ENCODE assay signal across 38 cellular contexts in genomic region chr2:41634686-41635085, GRCh38.
"Had no signal": no experiment of that assay in that cellular context is flagged by ENCODE, and none has a peak within 500 bp of the region (broad histone marks: within the 10 kb centered on the region; RNA-seq: fewer than 3 reads in every experiment).

No MANE protein-coding gene starts in this region.

- H3K27ac Mint-ChIP-seq: activated naive CD4-positive, alpha-beta T cell treated with anti-CD3 and anti-CD28 coated beads for 36 hours; activated naive CD4-positive, alpha-beta T cell treated with anti-CD3 and anti-CD28 coated beads, Interleukin-2, amount 10 ng/mL, durations not matched to agents 7 days and 5 days; activated naive CD4-positive, alpha-beta T cell treated with anti-CD3 and anti-CD28 coated beads, Interleukin-2, amount 50 U/mL, for 24 hours; activated naive CD4-positive, alpha-beta T cell treated with anti-CD3 and anti-CD28 coated beads, Interleukin-2, amount 50 U/mL, for 72 hours; activated naive CD8-positive, alpha-beta T cell; activated naive CD8-positive, alpha-beta T cell treated with anti-CD3 and anti-CD28 coated beads for 36 hours; activated naive CD8-positive, alpha-beta T cell treated with anti-CD3 and anti-CD28 coated beads, Interleukin-2, amount 10 ng/mL, durations not matched to agents 7 days and 5 days; activated naive CD8-positive, alpha-beta T cell treated with anti-CD3 and anti-CD28 coated beads, Interleukin-2, amount 50 U/mL, for 24 hours; activated T-cell treated with anti-CD3 and anti-CD28 coated beads, Interleukin-2, amount 50 U/mL, for 24 hours; activated T-cell treated with anti-CD3 and anti-CD28 coated beads, Interleukin-2, amount 50 U/mL, for 72 hours; activated T-helper 1 cell treated with anti-CD3 and anti-CD28 coated beads, Interleukin-12 subunit alpha, Interleukin-12 subunit beta, Interleukin-2, Interleukin-4 antibody, amounts not matched to agents 30 ng/mL and 10 ng/mL and 1 ng/mL, durations not matched to agents 14 hours and 24 hours and 36 hours; activated T-helper 17 cell treated with anti-CD3 and anti-CD28 coated beads, Interleukin-2, amount 50 U/mL, for 72 hours; activated T-helper 2 cell treated with anti-CD3 and anti-CD28 coated beads, Interferon-gamma antibody, Interleukin-2, Interleukin-4, amounts not matched to agents 10 μg/mL and 5 μg/mL and 100 μg/mL, durations not matched to agents 14 hours and 24 hours and 36 hours; brain had no signal

- H3K27me3 Mint-ChIP-seq: activated naive CD4-positive, alpha-beta T cell treated with anti-CD3 and anti-CD28 coated beads, Interleukin-2, amount 10 ng/mL, durations not matched to agents 7 days and 5 days; activated naive CD8-positive, alpha-beta T cell treated with anti-CD3 and anti-CD28 coated beads, Interleukin-2, amount 10 ng/mL, durations not matched to agents 7 days and 5 days; activated T-cell treated with anti-CD3 and anti-CD28 coated beads, Interleukin-2, amount 50 U/mL, for 24 hours had no signal

- H3K4me1 ChIP-seq: adrenal gland, body of pancreas, breast epithelium had no signal

- H3K9me3 ChIP-seq: adrenal gland, ascending aorta, body of pancreas had no signal

- DNase-seq: activated effector memory CD4-positive, alpha-beta T cell treated with anti-CD3 and anti-CD28 coated beads, Interleukin-2, amount 50 U/mL, for 16 hours; activated effector memory CD4-positive, alpha-beta T cell treated with Interleukin-2 at 50 U/mL for 16 hours; activated gamma-delta T cell; activated gamma-delta T cell treated with Interleukin-2 at 50 U/mL for 16 hours; activated naive CD4-positive, alpha-beta T cell; activated naive CD4-positive, alpha-beta T cell treated with anti-CD3 and anti-CD28 coated beads for 36 hours; activated naive CD4-positive, alpha-beta T cell treated with anti-CD3 and anti-CD28 coated beads, Interleukin-2, amount 10 ng/mL, durations not matched to agents 7 days and 5 days; activated naive CD4-positive, alpha-beta T cell treated with anti-CD3 and anti-CD28 coated beads, Interleukin-2, amount 50 U/mL, for 16 hours; activated naive CD4-positive, alpha-beta T cell treated with Interleukin-2 at 50 U/mL for 16 hours; activated naive CD8-positive, alpha-beta T cell treated with anti-CD3 and anti-CD28 coated beads for 36 hours; activated naive CD8-positive, alpha-beta T cell treated with anti-CD3 and anti-CD28 coated beads, Interleukin-2, amount 10 ng/mL, durations not matched to agents 7 days and 5 days; activated naive CD8-positive, alpha-beta T cell treated with anti-CD3 and anti-CD28 coated beads, Interleukin-2, amount 50 U/mL, for 24 hours; activated T-cell treated with anti-CD3 and anti-CD28 coated beads, Interleukin-2, amount 50 U/mL, for 1 hour; activated T-cell treated with anti-CD3 and anti-CD28 coated beads, Interleukin-2, amount 50 U/mL, for 24 hours; activated T-cell treated with anti-CD3 and anti-CD28 coated beads, Interleukin-2, amount 50 U/mL, for 4 hours; activated T-cell treated with anti-CD3 and anti-CD28 coated beads, Interleukin-2, amount 50 U/mL, for 48 hours; activated T-cell treated with anti-CD3 and anti-CD28 coated beads, Interleukin-2, amount 50 U/mL, for 72 hours; adrenal gland; amniotic stem cell; amygdala; anterior cingulate cortex; aorta; body of pancreas; brain microvascular endothelial cell; caudate nucleus; central memory CD4-positive, alpha-beta T cell; cerebellar nuclear complex had no signal

- H3K27me3 ChIP-seq: adrenal gland, ascending aorta, body of pancreas, brain microvascular endothelial cell, breast epithelium, cardiac muscle cell had no signal

- H3K36me3 ChIP-seq: adrenal gland, ascending aorta, brain microvascular endothelial cell, breast epithelium, cardiac muscle cell had no signal

- H3K4me1 Mint-ChIP-seq: activated naive CD4-positive, alpha-beta T cell treated with anti-CD3 and anti-CD28 coated beads, Interleukin-2, amount 10 ng/mL, durations not matched to agents 7 days and 5 days; activated naive CD4-positive, alpha-beta T cell treated with anti-CD3 and anti-CD28 coated beads, Interleukin-2, amount 50 U/mL, for 24 hours; activated naive CD8-positive, alpha-beta T cell treated with anti-CD3 and anti-CD28 coated beads for 36 hours; activated naive CD8-positive, alpha-beta T cell treated with anti-CD3 and anti-CD28 coated beads, Interleukin-2, amount 10 ng/mL, durations not matched to agents 7 days and 5 days; activated naive CD8-positive, alpha-beta T cell treated with anti-CD3 and anti-CD28 coated beads, Interleukin-2, amount 50 U/mL, for 24 hours; activated T-helper 17 cell treated with anti-CD3 and anti-CD28 coated beads, Interleukin-2, amount 50 U/mL, for 72 hours; brain; central memory CD8-positive, alpha-beta T cell had no signal

- H3K27ac ChIP-seq: adrenal gland, ascending aorta, body of pancreas, brain microvascular endothelial cell, breast epithelium, cardiac muscle cell had no signal

- H3K4me3 ChIP-seq: adrenal gland, ascending aorta, body of pancreas, breast epithelium, cardiac muscle cell had no signal

- H3K36me3 Mint-ChIP-seq: activated naive CD4-positive, alpha-beta T cell treated with anti-CD3 and anti-CD28 coated beads, Interleukin-2, amount 10 ng/mL, durations not matched to agents 7 days and 5 days; activated naive CD4-positive, alpha-beta T cell treated with anti-CD3 and anti-CD28 coated beads, Interleukin-2, amount 50 U/mL, for 24 hours; activated naive CD8-positive, alpha-beta T cell; activated naive CD8-positive, alpha-beta T cell treated with anti-CD3 and anti-CD28 coated beads for 36 hours; activated naive CD8-positive, alpha-beta T cell treated with anti-CD3 and anti-CD28 coated beads, Interleukin-2, amount 10 ng/mL, durations not matched to agents 7 days and 5 days; brain had no signal

- H3K9me3 Mint-ChIP-seq: activated naive CD4-positive, alpha-beta T cell treated with anti-CD3 and anti-CD28 coated beads for 36 hours; activated naive CD4-positive, alpha-beta T cell treated with anti-CD3 and anti-CD28 coated beads, Interleukin-2, amount 10 ng/mL, durations not matched to agents 7 days and 5 days; activated naive CD8-positive, alpha-beta T cell treated with anti-CD3 and anti-CD28 coated beads, Interleukin-2, amount 50 U/mL, for 24 hours; activated T-cell treated with anti-CD3 and anti-CD28 coated beads, Interleukin-2, amount 50 U/mL, for 24 hours; activated T-cell treated with anti-CD3 and anti-CD28 coated beads, Interleukin-2, amount 50 U/mL, for 4 hours; activated T-cell treated with anti-CD3 and anti-CD28 coated beads, Interleukin-2, amount 50 U/mL, for 72 hours; activated T-helper 1 cell treated with anti-CD3 and anti-CD28 coated beads, Interleukin-12 subunit alpha, Interleukin-12 subunit beta, Interleukin-2, Interleukin-4 antibody, amounts not matched to agents 30 ng/mL and 10 ng/mL and 1 ng/mL, durations not matched to agents 14 hours and 24 hours and 36 hours; activated T-helper 2 cell treated with anti-CD3 and anti-CD28 coated beads, Interferon-gamma antibody, Interleukin-2, Interleukin-4, amounts not matched to agents 10 μg/mL and 5 μg/mL and 100 μg/mL, durations not matched to agents 14 hours and 24 hours and 36 hours had no signal

- H3K4me3 Mint-ChIP-seq: activated naive CD4-positive, alpha-beta T cell treated with anti-CD3 and anti-CD28 coated beads for 36 hours; activated naive CD4-positive, alpha-beta T cell treated with anti-CD3 and anti-CD28 coated beads, Interleukin-2, amount 10 ng/mL, durations not matched to agents 7 days and 5 days; activated naive CD4-positive, alpha-beta T cell treated with anti-CD3 and anti-CD28 coated beads, Interleukin-2, amount 50 U/mL, for 24 hours; activated naive CD8-positive, alpha-beta T cell; activated naive CD8-positive, alpha-beta T cell treated with anti-CD3 and anti-CD28 coated beads for 36 hours; activated naive CD8-positive, alpha-beta T cell treated with anti-CD3 and anti-CD28 coated beads, Interleukin-2, amount 10 ng/mL, durations not matched to agents 7 days and 5 days; activated naive CD8-positive, alpha-beta T cell treated with anti-CD3 and anti-CD28 coated beads, Interleukin-2, amount 50 U/mL, for 24 hours; activated T-cell treated with anti-CD3 and anti-CD28 coated beads, Interleukin-2, amount 50 U/mL, for 24 hours; activated T-cell treated with anti-CD3 and anti-CD28 coated beads, Interleukin-2, amount 50 U/mL, for 4 hours; activated T-cell treated with anti-CD3 and anti-CD28 coated beads, Interleukin-2, amount 50 U/mL, for 72 hours; activated T-helper 1 cell treated with anti-CD3 and anti-CD28 coated beads, Interleukin-12 subunit alpha, Interleukin-12 subunit beta, Interleukin-2, Interleukin-4 antibody, amounts not matched to agents 30 ng/mL and 10 ng/mL and 1 ng/mL, durations not matched to agents 14 hours and 24 hours and 36 hours; activated T-helper 17 cell treated with anti-CD3 and anti-CD28 coated beads, Interleukin-2, amount 50 U/mL, for 72 hours; brain; central memory CD8-positive, alpha-beta T cell had no signal

- ATAC-seq: activated naive CD4-positive, alpha-beta T cell treated with anti-CD3 and anti-CD28 coated beads, Interleukin-2, amount 50 U/mL, for 72 hours; activated naive CD8-positive, alpha-beta T cell treated with anti-CD3 and anti-CD28 coated beads, Interleukin-2, amount 50 U/mL, for 24 hours; activated T-cell treated with anti-CD3 and anti-CD28 coated beads, Interleukin-2, amount 50 U/mL, for 4 hours; activated T-cell treated with anti-CD3 and anti-CD28 coated beads, Interleukin-2, amount 50 U/mL, for 72 hours; activated T-helper 17 cell treated with anti-CD3 and anti-CD28 coated beads, Interleukin-2, amount 50 U/mL, for 72 hours; body of pancreas had no signal
